ENCODE assay signal across 1 cellular context in genomic region chr17:63369233-63369632, GRCh38.
TF ChIP-seq lines count a peak whose summit lies in the region.

No MANE protein-coding gene starts in this region.

TF ChIP-seq in GM23338, 12 proteins besides CTCF, POLR2A, EP300 and RAD21 (continued from another document):
- TF ChIP-seq ZNF462 (CRISPR knock-in tag; IDR thresholded peaks at IDR 0.05), result no peak
- TF ChIP-seq REST (IDR thresholded peaks at IDR 0.05; ENCODE audit: unreplicated experiment), result no peak
- TF ChIP-seq EZH2phosphoT487 (IDR thresholded peaks at IDR 0.05; ENCODE audit: unreplicated experiment), result no peak
- TF ChIP-seq STAT1 (IDR thresholded peaks at IDR 0.05; ENCODE audit: unreplicated experiment), result no peak
- TF ChIP-seq JUNB (IDR thresholded peaks at IDR 0.05; ENCODE audit: unreplicated experiment), result no peak
- TF ChIP-seq ZNF114 (CRISPR knock-in tag; IDR thresholded peaks at IDR 0.05), result no peak
- TF ChIP-seq NANOG (IDR thresholded peaks at IDR 0.05; ENCODE audit: borderline replicate concordance), result no peak
